12 cellular contexts compared by ENCODE assay signal in the genomic region with DNA sequence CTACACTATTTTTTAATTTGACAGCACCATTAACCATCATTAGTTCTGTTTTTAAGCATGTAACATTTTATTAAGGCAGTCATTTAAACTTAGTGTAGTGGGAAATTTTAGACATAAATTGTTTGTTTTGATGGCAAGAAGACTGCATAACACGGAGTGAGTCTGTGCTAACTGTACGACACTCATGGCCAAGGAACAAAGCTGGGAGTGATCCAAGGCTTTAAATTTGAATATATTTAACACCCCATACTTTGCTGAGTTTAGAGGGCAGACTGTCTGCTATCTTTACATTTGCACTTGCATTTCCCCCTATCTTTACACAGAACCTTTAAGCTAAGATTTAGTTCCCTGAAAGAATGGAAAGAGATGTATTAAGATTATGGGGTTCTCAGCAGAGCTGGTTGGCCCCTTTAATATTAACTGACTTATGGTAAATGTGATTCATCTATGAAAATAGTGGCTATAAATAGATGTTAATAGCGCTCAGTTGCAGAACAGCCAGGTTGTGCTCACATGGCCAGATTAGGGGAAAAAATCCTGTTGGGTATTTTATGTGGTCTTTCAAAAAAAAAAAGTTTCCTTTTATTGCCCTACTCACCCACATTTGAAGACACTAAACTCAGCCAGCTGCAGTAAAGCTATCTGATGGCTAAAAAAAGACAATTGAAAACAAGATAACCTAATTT.
A peak's percentile ranks its signal among the peaks of the same experiment; 100 is the strongest.
DNase-seq lines count a peak whose midpoint lies in the region; TF ChIP-seq lines count a peak whose summit lies in the region.
"Had no signal": no experiment of that assay in that cellular context is flagged by ENCODE, and none has a peak within 500 bp of the region (broad histone marks: within the 10 kb centered on the region; RNA-seq: fewer than 3 reads in every experiment).

No MANE protein-coding gene starts in this region.

- intact Hi-C loops in esophagus muscularis mucosa (cut with DNase I) (no loop called here), thyroid gland (cut with DNase I) (no loop called here)

- H3K27me3 ChIP-seq in KMS-11 (ENCODE audit: insufficient read depth, low read depth) (no peaks in the 10 kb centered on the region), esophagus muscularis mucosa (no peaks in the 10 kb centered on the region), stomach smooth muscle (ENCODE audit: control insufficient read depth in 1 of 2, insufficient read depth in 2 of 2, low read length in 2 of 2) (no peaks in the 10 kb centered on the region), thyroid gland (no peaks in the 10 kb centered on the region)

- no peaks in the 10 kb centered on the region for H3K9me3 ChIP-seq in esophagus muscularis mucosa
- H3K9me3 ChIP-seq in stomach smooth muscle (ENCODE audit: control insufficient read depth in 2 of 2, low read length in 2 of 2): no peaks in the 10 kb centered on the region
- H3K9me3 ChIP-seq in thyroid gland: no peaks in the 10 kb centered on the region

- TF ChIP-seq POLR2A in esophagus muscularis mucosa (IDR thresholded peaks at IDR 0.05; ENCODE audit: low read depth) (no peak), thyroid gland (IDR thresholded peaks at IDR 0.05) (no peak)

- 30% methylated on average over 3 of the region's 3 CpGs for WGBS in esophagus muscularis mucosa
- WGBS in thyroid gland, 2 donors: 75 to 84% methylated on average over 3 of the region's 3 CpGs

- no peak for TF ChIP-seq EP300 in esophagus muscularis mucosa (IDR thresholded peaks at IDR 0.05)

- no peak overlapping the region for H2AFZ ChIP-seq in KMS-11 (ENCODE audit: low read depth)

- H4K20me1 ChIP-seq in KMS-11 (ENCODE audit: insufficient read depth): no peaks in the 10 kb centered on the region

- H3K4me3 ChIP-seq in KMS-11 (IDR thresholded peaks at IDR 0.05; ENCODE audit: insufficient read depth, low read depth, low read length) (peak overlapping the region; percentile 39), esophagus muscularis mucosa (no peak overlapping the region), stomach smooth muscle (ENCODE audit: low read length in 2 of 2) (peak overlapping the region in 1 of 2 donors; percentile 16), thyroid gland (replicated peaks in 1 of 3) (no peak overlapping the region)

- H3K79me2 ChIP-seq in KMS-11 (ENCODE audit: insufficient read depth, low read depth): no peaks in the 10 kb centered on the region; the same call in 1 of the 2 replicates

- H3K4me1 ChIP-seq in KMS-11 (ENCODE audit: low read depth, poor library complexity, severe bottlenecking): peaks cover 45% of the 10 kb centered on the region
- peaks cover 40 to 62% (median 56%) of the 10 kb centered on the region in 4 donors for H3K4me1 ChIP-seq in esophagus muscularis mucosa
- peaks cover 13% of the 10 kb centered on the region for H3K4me1 ChIP-seq in stomach smooth muscle (ENCODE audit: control insufficient read depth, insufficient read depth, low read length)
- H3K4me1 ChIP-seq in thyroid gland: no peaks in the 10 kb centered on the region

- H3K4me2 ChIP-seq in KMS-11: peak overlapping the region; percentile 58

- H3K27ac ChIP-seq in KMS-11 (no peak overlapping the region), esophagus muscularis mucosa (replicated peaks in 1 of 4) (peak overlapping the region; percentile 65 to 75 (median 68)), stomach smooth muscle (ENCODE audit: low read length) (peak overlapping the region; percentile 50), thyroid gland (no peak overlapping the region)
- H3K27ac ChIP-seq: 22Rv1 had no signal

- TF ChIP-seq CTCF in KMS-11 (conservative IDR thresholded peaks at IDR 0.05; ENCODE audit: low read depth, low read length) (no peak), esophagus muscularis mucosa (IDR thresholded peaks at IDR 0.05) (no peak), thyroid gland (IDR thresholded peaks at IDR 0.05) (no peak)

- DNase-seq in NCI-H446 treated with DMSO at 0.1 percent for 48 hours (lab: John Stamatoyannopoulos, UW): peak; percentile 11
- DNase-seq in NCI-H446 (lab: John Stamatoyannopoulos, UW): no peak
- DNase-seq in esophagus muscularis mucosa (ENCODE audit: extremely low spot score): no peak
- DNase-seq in activated CD4-positive, alpha-beta T cell treated with anti-CD3 and anti-CD28 coated beads for 1 hour: no peak
- DNase-seq in NCI-H345 (lab: John Stamatoyannopoulos, UW): no peak
- no peak for DNase-seq in thyroid gland
- DNase-seq: GDM1, NCI-H187, SHP77 treated with DMSO at 0.1 percent for 48 hours had no signal

- H3K9ac ChIP-seq in KMS-11 (no peak overlapping the region), stomach smooth muscle (ENCODE audit: low read length in 2 of 2) (peak overlapping the region in 1 of 2 donors; percentile 31)

- H3K36me3 ChIP-seq in KMS-11 (ENCODE audit: insufficient read depth) (no peaks in the 10 kb centered on the region), esophagus muscularis mucosa (no peaks in the 10 kb centered on the region), stomach smooth muscle (ENCODE audit: control insufficient read depth in 2 of 2, insufficient read depth in 2 of 2, low read length in 2 of 2) (no peaks in the 10 kb centered on the region), thyroid gland (no peaks in the 10 kb centered on the region)

Comparison
In these comparisons a context has a peak if more than half of its experiments do, and no peak if none do; other contexts are left out.
1. H3K27ac ChIP-seq: peak in esophagus muscularis mucosa (4 of 4) and stomach smooth muscle (single experiment); none in KMS-11 (single experiment) and thyroid gland (0 of 3).